In genomic region chr14:77063581-77064289, GRCh38 we compare ENCODE assay signal across 25 cellular contexts. TPM values are rescaled to one million over a fixed set of nuclear protein-coding genes. Genes with fewer than 3 reads are reported as not detected.
A peak's percentile ranks its signal among the peaks of the same experiment; 100 is the strongest.
DNase-seq lines count a peak whose midpoint lies in the region; ATAC-seq and TF ChIP-seq lines count a peak whose summit lies in the region.
"Had no signal": no experiment of that assay in that cellular context is flagged by ENCODE, and none has a peak within 500 bp of the region (broad histone marks: within the 10 kb centered on the region; RNA-seq: fewer than 3 reads in every experiment).

No MANE protein-coding gene starts in this region.

- no peak overlapping the region for H3K4me3 Mint-ChIP-seq in stimulated activated effector memory CD8-positive, alpha-beta T cell treated with anti-CD3 and anti-CD28 coated beads, Interleukin-12 subunit alpha, Interleukin-12 subunit beta, amount 100 ng/mL, for 72 hours
- H3K4me3 Mint-ChIP-seq: activated B cell treated with CpG ODN at 0.5 μM for 24 hours; activated CD4-positive, alpha-beta memory T cell treated with anti-CD3 and anti-CD28 coated beads for 36 hours; activated naive CD4-positive, alpha-beta T cell treated with anti-CD3 and anti-CD28 coated beads for 36 hours had no signal

- no peak overlapping the region for H3K4me2 ChIP-seq in IMR-90 (ENCODE audit: low read depth, low read length)

- H3K27ac ChIP-seq in IMR-90 (ENCODE audit: insufficient read depth, low read length): no peak overlapping the region
- peak overlapping the region; percentile 5 for H3K27ac ChIP-seq in angular gyrus (ENCODE audit: low read depth, low read length)
- H3K27ac ChIP-seq: ascending aorta, colonic mucosa, lower lobe of right lung, parathyroid adenoma, RWPE1, sigmoid colon, upper lobe of left lung had no signal

- no peak overlapping the region for H4K8ac ChIP-seq in IMR-90 (ENCODE audit: low read depth in 2 of 2, low read length in 2 of 2)

- H3K23ac ChIP-seq in IMR-90 (ENCODE audit: low read depth, low read length): no peak overlapping the region

- no peaks in the 10 kb centered on the region for H3K27me3 ChIP-seq in IMR-90 (ENCODE audit: control insufficient read depth, insufficient read depth, low read length)
- H3K27me3 ChIP-seq: ascending aorta, colonic mucosa, sigmoid colon, upper lobe of left lung had no signal

- no peak overlapping the region for H3K4me3 ChIP-seq in IMR-90 (ENCODE audit: insufficient read depth, low read depth, low read length)
- H3K4me3 ChIP-seq in fibroblast of the aortic adventitia (ENCODE audit: low read depth, low read length): no peak overlapping the region
- H3K4me3 ChIP-seq: ascending aorta, colonic mucosa, HAP-1, lower lobe of right lung, sigmoid colon, upper lobe of left lung had no signal

- TF ChIP-seq CTCF in IMR-90 (conservative IDR thresholded peaks at IDR 0.05; ENCODE audit: low read depth, low read length): no peak
- TF ChIP-seq CTCF in fibroblast of the aortic adventitia (IDR thresholded peaks at IDR 0.05; ENCODE audit: insufficient read depth, low read length): no peak

- H2BK120ac ChIP-seq in IMR-90 (ENCODE audit: low read depth, low read length): no peak overlapping the region; the same call in 1 of the 2 replicates

- peak overlapping the region; percentile 61 for H3K27ac Mint-ChIP-seq in stimulated activated effector memory CD8-positive, alpha-beta T cell treated with anti-CD3 and anti-CD28 coated beads, Interleukin-12 subunit alpha, Interleukin-12 subunit beta, amount 100 ng/mL, for 72 hours
- H3K27ac Mint-ChIP-seq: activated B cell treated with CpG ODN at 0.5 μM for 24 hours; activated CD4-positive, alpha-beta memory T cell treated with anti-CD3 and anti-CD28 coated beads for 36 hours; activated naive CD4-positive, alpha-beta T cell treated with anti-CD3 and anti-CD28 coated beads for 36 hours had no signal

- no peaks in the 10 kb centered on the region for H3K4me1 Mint-ChIP-seq in stimulated activated effector memory CD8-positive, alpha-beta T cell treated with anti-CD3 and anti-CD28 coated beads, Interleukin-12 subunit alpha, Interleukin-12 subunit beta, amount 100 ng/mL, for 72 hours

- H3K9ac ChIP-seq in IMR-90 (ENCODE audit: low read depth, low read length): no peak overlapping the region
- H3K9ac ChIP-seq: parathyroid adenoma had no signal

- H3K14ac ChIP-seq in IMR-90 (replicated peaks; ENCODE audit: low read depth, low read length): no peak overlapping the region

- H3K36me3 Mint-ChIP-seq in stimulated activated effector memory CD8-positive, alpha-beta T cell treated with anti-CD3 and anti-CD28 coated beads, Interleukin-12 subunit alpha, Interleukin-12 subunit beta, amount 100 ng/mL, for 72 hours: no peaks in the 10 kb centered on the region
- H3K36me3 Mint-ChIP-seq: activated CD4-positive, alpha-beta memory T cell treated with anti-CD3 and anti-CD28 coated beads for 36 hours had no signal

- no peaks in the 10 kb centered on the region for H4K20me1 ChIP-seq in IMR-90 (ENCODE audit: insufficient read depth, low read length)

- no peak overlapping the region for H3K56ac ChIP-seq in IMR-90 (ENCODE audit: extremely low read depth, insufficient read depth, low read length)

- no peak for TF ChIP-seq POLR2A in IMR-90 (IDR thresholded peaks at IDR 0.05; ENCODE audit: low read depth, low read length)

- intact Hi-C loops in IMR-90 (cut with micrococcal nuclease): no loop called here

- POLR2A ChIA-PET in IMR-90 (lab: Charles Lee; ENCODE audit: unreplicated experiment): interaction anchor here (0.5 kb wide), 1 partner anchor 35 kb away, joined by 3 read pairs; no protein-coding TSS in a partner anchor

- peaks cover 7% of the 10 kb centered on the region for H3K4me1 ChIP-seq in IMR-90 (ENCODE audit: control insufficient read depth, insufficient read depth, low read length)
- H3K4me1 ChIP-seq: ascending aorta, colonic mucosa, HAP-1 had no signal

- H3K9me3 Mint-ChIP-seq in stimulated activated effector memory CD8-positive, alpha-beta T cell treated with anti-CD3 and anti-CD28 coated beads, Interleukin-12 subunit alpha, Interleukin-12 subunit beta, amount 100 ng/mL, for 72 hours: no peaks in the 10 kb centered on the region
- H3K9me3 Mint-ChIP-seq: activated B cell treated with CpG ODN at 0.5 μM for 24 hours; activated CD4-positive, alpha-beta memory T cell treated with anti-CD3 and anti-CD28 coated beads for 36 hours; activated naive CD4-positive, alpha-beta T cell treated with anti-CD3 and anti-CD28 coated beads for 36 hours had no signal

- CTCF ChIA-PET in IMR-90 (lab: Yijun Ruan, JAX): interaction anchor here (0.9 to 3.2 kb wide), 7 partner anchors 9 to 191 kb away, joined by 3 to 13 read pairs (median 4); no protein-coding TSS in a partner anchor

- DNase-seq in IMR-90: peak; percentile 83
- DNase-seq in fibroblast of the aortic adventitia (ENCODE audit: low read depth): peak; percentile 65
- no peak for DNase-seq in stimulated activated effector memory CD8-positive, alpha-beta T cell treated with anti-CD3 and anti-CD28 coated beads, Interleukin-12 subunit alpha, Interleukin-12 subunit beta, amount 100 ng/mL, for 72 hours (ENCODE audit: low spot score in 2 of 2)
- no peak for DNase-seq in H4 (ENCODE audit: low spot score)
- no peak for DNase-seq in NCI-H2081 (lab: John Stamatoyannopoulos, UW)
- DNase-seq: activated B cell treated with CpG ODN at 0.5 μM for 24 hours; activated CD4-positive, alpha-beta memory T cell treated with anti-CD3 and anti-CD28 coated beads for 36 hours; activated naive CD4-positive, alpha-beta T cell treated with anti-CD3 and anti-CD28 coated beads for 36 hours; colonic mucosa; DND-41; islet precursor cell; Kasumi-1; lower lobe of right lung; NCI-H1092; NCI-H2029 treated with DMSO at 0.1 percent for 48 hours; sigmoid colon; stimulated activated naive CD8-positive, alpha-beta T cell treated with anti-CD3 and anti-CD28 coated beads, Interleukin-15, Interleukin-2, amounts not matched to agents 100 U/mL and 50 U/mL, for 24 hours; T1000; upper lobe of left lung had no signal

- no peaks in the 10 kb centered on the region for H3K36me3 ChIP-seq in IMR-90 (ENCODE audit: control insufficient read depth, insufficient read depth, low read length)
- H3K36me3 ChIP-seq: ascending aorta, colonic mucosa, HAP-1, lower lobe of right lung, sigmoid colon, upper lobe of left lung had no signal

- no peak overlapping the region for H2AK5ac ChIP-seq in IMR-90 (ENCODE audit: low read depth, low read length)

- in situ Hi-C loops in IMR-90 (cut with MboI; ENCODE audit: low sequenced_read_pairs): loop anchor here (5.0 to 25.0 kb wide), 2 partner anchors 151 to 1076 kb away; partner anchors contain the start of genes IFT43 and TGFB3

- H3K79me1 ChIP-seq in IMR-90 (ENCODE audit: low read depth in 1 of 2, low read length in 2 of 2): no peaks in the 10 kb centered on the region

- BruUV-seq in IMR-90 (replicated peaks; lab: Mats Ljungman, UMichigan): no TSS peak

- H2BK15ac ChIP-seq in IMR-90 (ENCODE audit: low read depth, low read length): no peak overlapping the region

- H3K18ac ChIP-seq in IMR-90 (ENCODE audit: low read depth, low read length): no peak overlapping the region

- H2AK9ac ChIP-seq in IMR-90 (replicated peaks; ENCODE audit: low read depth, low read length, poor library complexity): no peak overlapping the region

- H4K91ac ChIP-seq in IMR-90 (ENCODE audit: insufficient read depth, low read depth, low read length): no peak overlapping the region

- H3K9me1 ChIP-seq in IMR-90 (ENCODE audit: insufficient read depth, low read length): no peaks in the 10 kb centered on the region

- H3K4ac ChIP-seq in IMR-90 (ENCODE audit: low read depth, low read length): no peak overlapping the region; the same call in 1 of the 2 replicates

- H2BK20ac ChIP-seq in IMR-90 (ENCODE audit: low read depth, low read length): no peak overlapping the region; the same call in 1 of the 2 replicates

- no peak overlapping the region for H2AFZ ChIP-seq in IMR-90 (replicated peaks; ENCODE audit: low read length, poor library complexity)
- H2AFZ ChIP-seq: parathyroid adenoma had no signal

- no peaks in the 10 kb centered on the region for H3K9me3 ChIP-seq in IMR-90 (ENCODE audit: control insufficient read depth, insufficient read depth, low read length)
- H3K9me3 ChIP-seq: ascending aorta, colonic mucosa, HAP-1, lower lobe of right lung, sigmoid colon, upper lobe of left lung had no signal

- WGBS in IMR-90 (ENCODE audit: extremely low coverage in 2 of 2, insufficient read length in 1 of 2), 2 experiments: 56% methylated on average over 5 of the region's 12 CpGs; no CpG with 5 or more reads in 1 of the 2 experiments

- ATAC-seq in IMR-90 (ENCODE audit: low read depth): 0 out of 2 replicates have a peak, but pooled peaks have one; percentile 6
- no peak for ATAC-seq in stimulated activated effector memory CD8-positive, alpha-beta T cell treated with anti-CD3 and anti-CD28 coated beads, Interleukin-12 subunit alpha, Interleukin-12 subunit beta, amount 100 ng/mL, for 72 hours
- ATAC-seq in HG03378 (IDR thresholded peaks at IDR 0.05; ENCODE audit: unreplicated experiment): no peak
- ATAC-seq: lower lobe of right lung; stimulated activated naive CD8-positive, alpha-beta T cell treated with anti-CD3 and anti-CD28 coated beads, Interleukin-15, Interleukin-2, amounts not matched to agents 100 U/mL and 50 U/mL, for 24 hours had no signal

- no peak overlapping the region for H2BK5ac ChIP-seq in IMR-90 (ENCODE audit: low read depth, low read length, poor library complexity, severe bottlenecking)

- dilution Hi-C loops in IMR-90 (cut with HindIII; ENCODE audit: low sequenced_read_pairs, unreplicated experiment): no loop called here

- H4K5ac ChIP-seq in IMR-90 (ENCODE audit: low read depth, low read length): no peak overlapping the region

- TF ChIP-seq RAD21 in IMR-90 (IDR thresholded peaks at IDR 0.05; ENCODE audit: low read length): no peak

RNA-seq across cellular contexts. Expression of gene CIPC, which starts 34.3 kb away (rescaled TPM):
- total RNA-seq in IMR-90 (2012; rRNA removed) (12.9 and 13.1 TPM in 2 replicates), fibroblast of the aortic adventitia (ENCODE audit: low replicate concordance) (5.2 and 13.9 TPM in 2 replicates)
- 5.6 and 6.6 TPM in 2 replicates for polyA plus RNA-seq in IMR-90 (2012; rRNA removed)
- 2.7 and 2.8 TPM in 2 replicates for polyA plus RNA-seq in IMR-90 (2012; cell fraction: cytosol; rRNA removed)
- polyA plus RNA-seq in IMR-90 (2012; cell fraction: nucleus; rRNA removed; ENCODE audit: low replicate concordance): 2.8 and 5.9 TPM in 2 replicates
- 13.6 and 22.9 TPM in 2 replicates for total RNA-seq in H4 (2014; rRNA removed; shearing (Covaris generic))

RNA-seq across cellular contexts. Expression of gene IRF2BPL, which starts 35.2 kb away (rescaled TPM):
- 6.3 and 8.9 TPM in 2 replicates for total RNA-seq in IMR-90 (2012; rRNA removed)
- 14.5 and 15.8 TPM in 2 replicates for polyA plus RNA-seq in IMR-90 (2012; rRNA removed)
- polyA plus RNA-seq in IMR-90 (2012; cell fraction: cytosol; rRNA removed): 13.2 and 35.9 TPM in 2 replicates
- 24.7 and 36.8 TPM in 2 replicates for polyA plus RNA-seq in IMR-90 (2012; cell fraction: nucleus; rRNA removed; ENCODE audit: low replicate concordance)
- 21.6 and 25.8 TPM in 2 replicates for total RNA-seq in fibroblast of the aortic adventitia (ENCODE audit: low replicate concordance)
- 8.7 and 17.5 TPM in 2 replicates for total RNA-seq in H4 (2014; rRNA removed; shearing (Covaris generic))

Comparison
In these comparisons a context has a peak if more than half of its experiments do, and no peak if none do; other contexts are left out.
1. DNase-seq: peak in IMR-90 (single experiment) and fibroblast of the aortic adventitia (single experiment); none in stimulated activated effector memory CD8-positive, alpha-beta T cell treated with anti-CD3 and anti-CD28 coated beads, Interleukin-12 subunit alpha, Interleukin-12 subunit beta, amount 100 ng/mL, for 72 hours (0 of 2), H4 (single experiment) and NCI-H2081 (0 of 2).